10 cellular contexts compared by ENCODE assay signal in the genomic region with DNA sequence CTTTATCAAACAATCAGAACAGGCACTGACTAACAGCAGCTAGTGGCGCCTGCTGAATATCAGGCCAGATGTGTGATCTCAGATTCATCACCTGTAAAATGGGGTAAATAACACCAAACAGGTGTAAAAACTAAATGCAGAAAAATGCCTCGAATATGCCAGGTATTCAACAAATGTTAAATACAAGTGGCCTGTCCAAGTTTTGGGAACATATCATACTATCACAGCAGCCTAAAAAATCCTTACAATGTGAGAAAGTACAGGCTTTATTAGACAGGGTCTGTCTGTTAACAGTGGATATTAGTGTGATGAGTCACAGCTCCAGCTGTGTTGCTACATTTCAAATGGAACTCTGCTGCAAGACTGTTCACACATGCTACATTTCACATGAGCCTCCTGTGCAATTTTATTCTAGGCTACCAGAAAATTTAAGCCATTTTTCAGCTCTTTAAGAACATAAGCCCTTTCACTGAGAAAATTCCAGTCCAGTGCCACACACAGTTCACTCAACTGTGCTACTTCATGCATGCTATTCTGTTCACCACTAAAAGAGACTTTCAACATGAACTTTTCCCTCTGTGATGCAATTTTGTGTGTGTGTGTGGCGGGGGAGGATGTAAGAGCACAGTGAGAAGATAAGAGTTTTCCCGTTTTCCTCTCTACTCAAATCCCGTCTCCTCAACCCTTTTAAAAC. TPM values are rescaled to one million over a fixed set of nuclear protein-coding genes. Genes with fewer than 3 reads are reported as not detected.
DNase-seq lines count a peak whose midpoint lies in the region; ATAC-seq and TF ChIP-seq lines count a peak whose summit lies in the region.
"Had no signal": no experiment of that assay in that cellular context is flagged by ENCODE, and none has a peak within 500 bp of the region (broad histone marks: within the 10 kb centered on the region; RNA-seq: fewer than 3 reads in every experiment).

No MANE protein-coding gene starts in this region.

- no peak for TF ChIP-seq CTCF in foreskin keratinocyte (conservative IDR thresholded peaks at IDR 0.05)

- H3K4me3 ChIP-seq in SJCRH30 (peak overlapping the region; percentile 35), rectal smooth muscle tissue (ENCODE audit: low read length) (no peak overlapping the region)

- no peak overlapping the region for H3K9ac ChIP-seq in rectal smooth muscle tissue (ENCODE audit: low read length)

- H3K36me3 ChIP-seq in SJCRH30 = no peaks in the 10 kb centered on the region
- H3K36me3 ChIP-seq in rectal smooth muscle tissue (ENCODE audit: control insufficient read depth, insufficient read depth, low read length) = no peaks in the 10 kb centered on the region

- peaks cover 34% of the 10 kb centered on the region for H3K4me1 ChIP-seq in SJCRH30
- peaks cover 15% of the 10 kb centered on the region for H3K4me1 ChIP-seq in foreskin keratinocyte
- peaks cover 3% of the 10 kb centered on the region for H3K4me1 ChIP-seq in rectal smooth muscle tissue (ENCODE audit: control insufficient read depth, insufficient read depth, low read length)

- DNase-seq in EL = peak; percentile 86
- peak; percentile 61 to 77 for DNase-seq in SJCRH30
- peak; percentile 56 to 82 for DNase-seq in foreskin keratinocyte
- no peak for DNase-seq in NCI-H1092 treated with DMSO at 0.1 percent for 48 hours (lab: John Stamatoyannopoulos, UW)
- DNase-seq in NCI-H1105 treated with DMSO at 0.1 percent for 48 hours (lab: John Stamatoyannopoulos, UW) = no peak
- DNase-seq: activated CD4-positive, alpha-beta memory T cell treated with anti-CD3 and anti-CD28 coated beads, Interleukin-2, amount 10 ng/mL, durations not matched to agents 7 days and 5 days; NCI-H2171 treated with DMSO at 0.1 percent for 48 hours had no signal

- H3K27me3 ChIP-seq in SJCRH30 (no peaks in the 10 kb centered on the region), foreskin keratinocyte (no peaks in the 10 kb centered on the region), rectal smooth muscle tissue (ENCODE audit: control insufficient read depth, insufficient read depth, low read length) (no peaks in the 10 kb centered on the region)

- no peaks in the 10 kb centered on the region; the same call in 1 of the 2 replicates for H3K9me3 ChIP-seq in SJCRH30 (replicated peaks)

- peak overlapping the region; percentile 86 for H3K27ac ChIP-seq in SJCRH30
- H3K27ac ChIP-seq in foreskin keratinocyte = no peak overlapping the region
- peak overlapping the region; percentile 4 for H3K27ac ChIP-seq in rectal smooth muscle tissue (ENCODE audit: low read depth, low read length)

- peak; percentile 92 for ATAC-seq in foreskin keratinocyte
- no peak for ATAC-seq in GM21529 (IDR thresholded peaks at IDR 0.05; ENCODE audit: unreplicated experiment)
- ATAC-seq in HG03342 (IDR thresholded peaks at IDR 0.05; ENCODE audit: unreplicated experiment) = no peak

RNA-seq across cellular contexts. Expression of a gene that starts 56.7 kb away (rescaled TPM):
- total RNA-seq in SJCRH30 (2014; rRNA removed; shearing (Covaris generic)) = 16.5 and 19.1 TPM in 2 replicates
- 12.3 and 16.4 TPM in 2 replicates for total RNA-seq in foreskin keratinocyte
- 8.6 and 9.4 TPM in 2 replicates for polyA plus RNA-seq in foreskin keratinocyte
- total RNA-seq: activated CD4-positive, alpha-beta memory T cell treated with anti-CD3 and anti-CD28 coated beads, Interleukin-2, amount 10 ng/mL, durations not matched to agents 7 days and 5 days had no signal

Comparison
In these comparisons a context has a peak if more than half of its experiments do, and no peak if none do; other contexts are left out.
1. DNase-seq: peak in EL (single experiment), SJCRH30 (2 of 2) and foreskin keratinocyte (2 of 2); none in NCI-H1092 treated with DMSO at 0.1 percent for 48 hours (single experiment) and NCI-H1105 treated with DMSO at 0.1 percent for 48 hours (single experiment).